12 cellular contexts compared by ENCODE assay signal in the genomic region with DNA sequence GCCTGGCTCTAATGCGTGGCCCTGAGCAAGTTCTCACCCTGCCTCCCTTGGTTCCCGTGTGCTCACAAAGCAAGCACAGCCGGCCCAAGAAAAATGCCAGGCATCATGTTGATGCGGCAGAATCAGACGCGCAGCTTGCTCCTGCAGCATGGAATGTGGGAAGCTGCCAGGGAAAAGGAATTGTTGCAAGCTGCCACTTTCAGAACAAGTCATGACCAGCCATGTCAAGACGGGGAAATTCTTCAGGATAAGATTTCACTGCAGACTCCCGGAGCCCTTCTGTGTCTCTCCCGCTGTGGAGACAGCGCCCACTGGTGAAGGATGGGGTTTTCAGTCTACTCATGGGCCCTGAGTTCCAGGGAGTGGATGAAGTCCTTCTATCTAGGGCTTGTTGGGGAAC. TPM values are rescaled to one million over a fixed set of nuclear protein-coding genes. Genes with fewer than 3 reads are reported as not detected.
DNase-seq lines count a peak whose midpoint lies in the region; ATAC-seq and TF ChIP-seq lines count a peak whose summit lies in the region.
"Had no signal": no experiment of that assay in that cellular context is flagged by ENCODE, and none has a peak within 500 bp of the region (broad histone marks: within the 10 kb centered on the region; RNA-seq: fewer than 3 reads in every experiment).

No MANE protein-coding gene starts in this region.

- no peak overlapping the region for H2AFZ ChIP-seq in mammary epithelial cell (ENCODE audit: low read depth, low read length)

- H3K4me3 ChIP-seq in mammary epithelial cell (replicated peaks in 1 of 3; ENCODE audit: insufficient read depth in 1 of 3, low read depth in 2 of 3, low read length in 3 of 3) (no peak overlapping the region), upper lobe of right lung (no peak overlapping the region), sigmoid colon (no peak overlapping the region)

- peaks cover 20% of the 10 kb centered on the region for H3K9me3 ChIP-seq in mammary epithelial cell (replicated peaks; ENCODE audit: insufficient read depth, low read length)
- no peaks in the 10 kb centered on the region for H3K9me3 ChIP-seq in upper lobe of right lung
- H3K9me3 ChIP-seq in sigmoid colon: no peaks in the 10 kb centered on the region

- H3K27me3 Mint-ChIP-seq in MCF 10A (ENCODE audit: insufficient read depth, unreplicated experiment): peaks cover 25% of the 10 kb centered on the region

- 6% methylated on average over 9 of the region's 10 CpGs for WGBS in mammary epithelial cell (ENCODE audit: low coverage, missing lambda C conversion rate)
- 61% methylated on average over 10 of the region's 10 CpGs for WGBS in sigmoid colon, 2 donors

- no peaks in the 10 kb centered on the region for H3K79me2 ChIP-seq in mammary epithelial cell (ENCODE audit: insufficient read depth, low read length)

- CTCF ChIA-PET in MCF 10A (lab: Yijun Ruan, JAX) (interaction anchor here (0.6 kb wide), 1 partner anchor 29 kb away, joined by 3 read pairs; no protein-coding TSS in a partner anchor), mammary epithelial cell (lab: Charles Lee; ENCODE audit: low non-redundant PET) (no interaction called here)

- H3K4me1 Mint-ChIP-seq in MCF 10A (ENCODE audit: insufficient read depth, unreplicated experiment): no peaks in the 10 kb centered on the region

- no peaks in the 10 kb centered on the region for H3K36me3 Mint-ChIP-seq in MCF 10A (ENCODE audit: insufficient read depth, unreplicated experiment)
- H3K36me3 Mint-ChIP-seq: WTC11 had no signal

- H3K27me3 ChIP-seq in mammary epithelial cell (ENCODE audit: insufficient read depth, low read length) (no peaks in the 10 kb centered on the region), upper lobe of right lung (peaks cover 22% of the 10 kb centered on the region), sigmoid colon (peaks cover 0 to 12% (median 12%) of the 10 kb centered on the region in 3 donors)

- H3K4me3 Mint-ChIP-seq in MCF 10A (ENCODE audit: unreplicated experiment): no peak overlapping the region
- H3K4me3 Mint-ChIP-seq: WTC11 had no signal

- no peak for TF ChIP-seq POLR2A in sigmoid colon (IDR thresholded peaks at IDR 0.05)

- H3K4me1 ChIP-seq in mammary epithelial cell (ENCODE audit: insufficient read depth, low read length) (no peaks in the 10 kb centered on the region), upper lobe of right lung (peaks cover 8% of the 10 kb centered on the region), sigmoid colon (peaks cover 0 to 20% (median 13%) of the 10 kb centered on the region in 4 donors)

- H3K27ac ChIP-seq in mammary epithelial cell (ENCODE audit: insufficient read depth, low read depth, low read length): no peak overlapping the region
- H3K27ac ChIP-seq in upper lobe of right lung: no peak overlapping the region
- no peak overlapping the region for H3K27ac ChIP-seq in sigmoid colon

- H3K27ac Mint-ChIP-seq in MCF 10A (ENCODE audit: low read depth, unreplicated experiment): no peak overlapping the region
- H3K27ac Mint-ChIP-seq: WTC11 had no signal

- dilution Hi-C loops in mammary epithelial cell (cut with HindIII; ENCODE audit: low sequenced_read_pairs): no loop called here

- POLR2A ChIA-PET in MCF 10A (lab: Yijun Ruan, JAX): interaction anchor here (0.9 kb wide), 1 partner anchor 28 kb away, joined by 3 read pairs; no protein-coding TSS in a partner anchor

- in situ Hi-C loops in mammary epithelial cell (cut with MboI; ENCODE audit: low sequenced_read_pairs in 2 of 2): no loop called here

- peak; percentile 47 for ATAC-seq in upper lobe of right lung
- ATAC-seq: WTC11 had no signal

- H3K36me3 ChIP-seq in mammary epithelial cell (ENCODE audit: insufficient read depth, low read length) (no peaks in the 10 kb centered on the region), upper lobe of right lung (no peaks in the 10 kb centered on the region), sigmoid colon (no peaks in the 10 kb centered on the region)

- no TSS peak for BruUV-seq in MCF 10A (replicated peaks; lab: Mats Ljungman, UMichigan)
- no TSS peak for BruUV-seq in mammary epithelial cell (replicated peaks; lab: Mats Ljungman, UMichigan)

- no peak overlapping the region for H3K4me2 ChIP-seq in mammary epithelial cell (ENCODE audit: insufficient read depth, low read depth, low read length)

- H3K9ac ChIP-seq in mammary epithelial cell (ENCODE audit: insufficient read depth, low read length): no peak overlapping the region

- DNase-seq in MCF 10A (ENCODE audit: unreplicated experiment) (peak; percentile 72), mammary epithelial cell (no peak), cerebellar cortex (ENCODE audit: low spot score) (peak; percentile 5), left kidney (ENCODE audit: low read depth, low spot score) (peak; percentile 89), upper lobe of right lung (no peak), NCI-H82 treated with DMSO at 0.1 percent for 48 hours (lab: John Stamatoyannopoulos, UW; ENCODE audit: unreplicated experiment) (no peak), iPS-NIHi11 (ENCODE audit: low spot score) (no peak), sigmoid colon (no peak)
- DNase-seq: NCI-H446 treated with DMSO at 0.1 percent for 48 hours, SHP77, substantia nigra had no signal

- no peaks in the 10 kb centered on the region for H4K20me1 ChIP-seq in mammary epithelial cell (ENCODE audit: insufficient read depth, low read length)

- no peak for TF ChIP-seq EP300 in sigmoid colon (IDR thresholded peaks at IDR 0.05)

- no peak for TF ChIP-seq CTCF in MCF 10A (IDR thresholded peaks at IDR 0.05; ENCODE audit: unreplicated experiment)
- no peak for TF ChIP-seq CTCF in mammary epithelial cell (conservative IDR thresholded peaks at IDR 0.05 in 1 of 2, IDR thresholded peaks at IDR 0.05 in 1 of 2; ENCODE audit: extremely low read depth in 1 of 2, insufficient read depth in 1 of 2, low read depth in 1 of 2, low read length in 2 of 2)
- TF ChIP-seq CTCF in upper lobe of right lung (IDR thresholded peaks at IDR 0.05): peak; percentile 18
- TF ChIP-seq CTCF in sigmoid colon (IDR thresholded peaks at IDR 0.05): peak in 2 of 4 experiments; percentile 22 to 54

- H3K9me3 Mint-ChIP-seq in MCF 10A (ENCODE audit: unreplicated experiment): no peaks in the 10 kb centered on the region
- H3K9me3 Mint-ChIP-seq: WTC11 had no signal

- intact Hi-C loops in MCF 10A (cut with micrococcal nuclease): no loop called here
- intact Hi-C loops in mammary epithelial cell (cut with micrococcal nuclease): no loop called here
- intact Hi-C loops in upper lobe of right lung (cut with DNase I): no loop called here
- intact Hi-C loops in sigmoid colon (cut with DNase I): no loop called here

RNA-seq across cellular contexts. Expression of gene DACT2, which starts 4.6 kb away (rescaled TPM):
- total RNA-seq in MCF 10A (2022) (not detected in 2 replicates), mammary epithelial cell (1 to 10 TPM in 1 of 2 donors, not detected in 1; 3.3 TPM), upper lobe of right lung (2.5 TPM), sigmoid colon (1 to 10 TPM in 1 of 4 donors, under 1 TPM in 3; 0.16 to 1.1 (median 0.52) TPM)
- polyA plus RNA-seq in mammary epithelial cell (not detected), sigmoid colon (under 1 TPM; 0.23 to 0.92 (median 0.60) TPM)
- polyA minus RNA-seq in mammary epithelial cell: not detected

Comparison
In these comparisons a context has a peak if more than half of its experiments do, and no peak if none do; other contexts are left out.
1. DNase-seq: peak in MCF 10A (single experiment), cerebellar cortex (single experiment) and left kidney (single experiment); none in mammary epithelial cell (single experiment), upper lobe of right lung (single experiment), NCI-H82 treated with DMSO at 0.1 percent for 48 hours (single experiment), iPS-NIHi11 (single experiment) and sigmoid colon (single experiment).